In the genomic region with DNA sequence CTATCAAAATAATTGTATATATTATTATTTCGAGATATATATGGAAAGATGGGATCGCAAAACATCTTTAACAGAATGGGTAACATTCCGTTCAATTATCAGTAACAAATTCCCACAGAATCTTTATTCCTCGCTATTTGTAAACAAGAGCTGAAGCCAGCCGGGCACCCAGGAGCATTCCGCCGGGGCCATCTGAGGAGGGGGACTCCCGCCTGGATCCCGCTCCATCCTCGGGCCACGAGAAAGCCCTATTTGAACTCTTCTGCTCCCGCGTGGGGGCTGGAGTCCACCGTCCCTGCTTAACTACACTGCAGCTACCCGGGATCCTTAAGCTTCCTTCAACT, we compare ENCODE assay signal across 8 cellular contexts. TPM values are rescaled to one million over a fixed set of nuclear protein-coding genes. Genes with fewer than 3 reads are reported as not detected.
A peak's percentile ranks its signal among the peaks of the same experiment; 100 is the strongest.
DNase-seq lines count a peak whose midpoint lies in the region; ATAC-seq and TF ChIP-seq lines count a peak whose summit lies in the region.

No MANE protein-coding gene starts in this region.

- H3K4me1 Mint-ChIP-seq in activated CD8-positive, alpha-beta T cell treated with anti-CD3 and anti-CD28 coated beads for 36 hours (ENCODE audit: low read depth), result peaks cover 15% of the 10 kb centered on the region

- H3K27me3 Mint-ChIP-seq in activated CD8-positive, alpha-beta T cell treated with anti-CD3 and anti-CD28 coated beads for 36 hours, result peaks cover 22% of the 10 kb centered on the region

- DNase-seq in activated CD8-positive, alpha-beta T cell treated with anti-CD3 and anti-CD28 coated beads for 36 hours, result no peak
- DNase-seq in iPS-NIHi7 (ENCODE audit: extremely low spot score) (no peak), NAMALWA (ENCODE audit: low spot score) (no peak), GM10266 (ENCODE audit: extremely low spot score) (no peak), HPDE6-E6E7 (ENCODE audit: extremely low spot score) (no peak)

- no peaks in the 10 kb centered on the region for H3K36me3 Mint-ChIP-seq in activated CD8-positive, alpha-beta T cell treated with anti-CD3 and anti-CD28 coated beads for 36 hours (ENCODE audit: low read depth)

- H3K4me3 ChIP-seq in HEK293 (ENCODE audit: low read depth, low read length) (peak overlapping the region; percentile 60), iPS-15b (ENCODE audit: low read depth, low read length) (peak overlapping the region; percentile 96), skeletal muscle tissue (ENCODE audit: low read length in 3 of 3) (peak overlapping the region; percentile 79 to 84 (median 80))

- CTCF ChIA-PET in HEK293 (lab: Yijun Ruan, JAX), result no interaction called here
- CTCF ChIA-PET in activated CD8-positive, alpha-beta T cell treated with anti-CD3 and anti-CD28 coated beads for 36 hours (lab: Charles Lee), result interaction anchor here (1.2 kb wide), 1 partner anchor 120 kb away, joined by 3 read pairs; the partner anchor contains the start of gene SRP14

- H3K36me3 ChIP-seq in HEK293 (ENCODE audit: control insufficient read depth in 2 of 2, insufficient read depth in 1 of 2, low read length in 2 of 2) (no peaks in the 10 kb centered on the region), iPS-15b (ENCODE audit: control insufficient read depth, insufficient read depth, low read length) (no peaks in the 10 kb centered on the region), skeletal muscle tissue (ENCODE audit: control insufficient read depth in 3 of 3, insufficient read depth in 3 of 3, low read length in 3 of 3) (no peaks in the 10 kb centered on the region)

- ATAC-seq in activated CD8-positive, alpha-beta T cell treated with anti-CD3 and anti-CD28 coated beads for 36 hours, result no peak

- intact Hi-C loops in activated CD8-positive, alpha-beta T cell treated with anti-CD3 and anti-CD28 coated beads for 36 hours (cut with micrococcal nuclease), result no loop called here

- H3K27ac ChIP-seq in HEK293 (ENCODE audit: extremely low read depth, low read depth, low read length), result no peak overlapping the region; the same call in 1 of the 2 replicates
- H3K27ac ChIP-seq in skeletal muscle tissue (ENCODE audit: low read depth, low read length), result peak overlapping the region; percentile 2

- peaks cover 1% of the 10 kb centered on the region for H3K9me3 Mint-ChIP-seq in activated CD8-positive, alpha-beta T cell treated with anti-CD3 and anti-CD28 coated beads for 36 hours

- POLR2A ChIA-PET in HEK293 (lab: Yijun Ruan, JAX), result interaction anchor here (0.9 kb wide), 2 partner anchors 15 to 137 kb away, joined by 4 read pairs; partner anchors contain the start of genes EIF2AK4 and FSIP1
- POLR2A ChIA-PET in activated CD8-positive, alpha-beta T cell treated with anti-CD3 and anti-CD28 coated beads for 36 hours (lab: Charles Lee), result no interaction called here

- H3K4me3 Mint-ChIP-seq in activated CD8-positive, alpha-beta T cell treated with anti-CD3 and anti-CD28 coated beads for 36 hours, result peak overlapping the region; percentile 45

- no peaks in the 10 kb centered on the region for H3K9me3 ChIP-seq in HEK293 (ENCODE audit: control insufficient read depth, insufficient read depth, low read depth, low read length)
- no peaks in the 10 kb centered on the region for H3K9me3 ChIP-seq in iPS-15b (ENCODE audit: control insufficient read depth, insufficient read depth, low read length)
- no peaks in the 10 kb centered on the region for H3K9me3 ChIP-seq in skeletal muscle tissue (ENCODE audit: control insufficient read depth in 3 of 3, low read length in 3 of 3)

- H3K4me1 ChIP-seq in HEK293 (ENCODE audit: control insufficient read depth, insufficient read depth, low read length), result no peaks in the 10 kb centered on the region
- H3K4me1 ChIP-seq in iPS-15b (ENCODE audit: control insufficient read depth, insufficient read depth, low read length), result peaks cover 6% of the 10 kb centered on the region
- peaks cover 7 to 11% (median 7%) of the 10 kb centered on the region in 3 donors for H3K4me1 ChIP-seq in skeletal muscle tissue (ENCODE audit: control insufficient read depth in 3 of 3, insufficient read depth in 3 of 3, low read length in 3 of 3)

- TF ChIP-seq CTCF in HEK293 (tag by site-specific recombination; IDR thresholded peaks at IDR 0.05) (no peak), GM10266 (IDR thresholded peaks at IDR 0.05; ENCODE audit: control insufficient read depth, insufficient read depth, low read depth, missing control alignments) (no peak)
- no peak for TF ChIP-seq CTCF in activated CD8-positive, alpha-beta T cell treated with anti-CD3 and anti-CD28 coated beads for 36 hours (IDR thresholded peaks at IDR 0.05)

- H3K9ac ChIP-seq in iPS-15b (ENCODE audit: low read depth, low read length), result peak overlapping the region; percentile 85
- peak overlapping the region; percentile 5 to 79 (median 51) for H3K9ac ChIP-seq in skeletal muscle tissue (ENCODE audit: low read depth in 1 of 3, low read length in 3 of 3)

- H3K27me3 ChIP-seq in iPS-15b (ENCODE audit: control insufficient read depth, insufficient read depth, low read length) (no peaks in the 10 kb centered on the region), skeletal muscle tissue (ENCODE audit: control insufficient read depth in 3 of 3, insufficient read depth in 3 of 3, low read length in 3 of 3) (peaks cover 7 to 19% (median 17%) of the 10 kb centered on the region in 3 donors)

- H3K27ac Mint-ChIP-seq in activated CD8-positive, alpha-beta T cell treated with anti-CD3 and anti-CD28 coated beads for 36 hours, result no peak overlapping the region

TF ChIP-seq in HEK293, 187 proteins besides CTCF, POLR2A, EP300 and RAD21:
- TF ChIP-seq ZNF621 (tag by site-specific recombination; IDR thresholded peaks at IDR 0.05), result no peak
- no peak for TF ChIP-seq ZNF266 (tag by site-specific recombination; IDR thresholded peaks at IDR 0.05; ENCODE audit: low read depth)
- no peak for TF ChIP-seq ZNF26 (tag by site-specific recombination; IDR thresholded peaks at IDR 0.05)
- TF ChIP-seq, protein P1, sequence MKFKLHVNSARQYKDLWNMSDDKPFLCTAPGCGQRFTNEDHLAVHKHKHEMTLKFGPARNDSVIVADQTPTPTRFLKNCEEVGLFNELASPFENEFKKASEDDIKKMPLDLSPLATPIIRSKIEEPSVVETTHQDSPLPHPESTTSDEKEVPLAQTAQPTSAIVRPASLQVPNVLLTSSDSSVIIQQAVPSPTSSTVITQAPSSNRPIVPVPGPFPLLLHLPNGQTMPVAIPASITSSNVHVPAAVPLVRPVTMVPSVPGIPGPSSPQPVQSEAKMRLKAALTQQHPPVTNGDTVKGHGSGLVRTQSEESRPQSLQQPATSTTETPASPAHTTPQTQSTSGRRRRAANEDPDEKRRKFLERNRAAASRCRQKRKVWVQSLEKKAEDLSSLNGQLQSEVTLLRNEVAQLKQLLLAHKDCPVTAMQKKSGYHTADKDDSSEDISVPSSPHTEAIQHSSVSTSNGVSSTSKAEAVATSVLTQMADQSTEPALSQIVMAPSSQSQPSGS (tag by site-specific recombination; IDR thresholded peaks at IDR 0.05; ENCODE audit: low read depth), result no peak
- no peak for TF ChIP-seq BCL11B (tag by site-specific recombination; IDR thresholded peaks at IDR 0.05; ENCODE audit: low read depth)
- no peak for TF ChIP-seq ZNF530 (tag by site-specific recombination; IDR thresholded peaks at IDR 0.05; ENCODE audit: low read depth)
TF ChIP-seq in HEK293: peak in this region for 0.

RNA-seq across cellular contexts. Expression of gene GPR176, which starts 0.7 kb away (rescaled TPM):
- under 1 TPM; 0.13 to 0.16 TPM for total RNA-seq in activated CD8-positive, alpha-beta T cell treated with anti-CD3 and anti-CD28 coated beads for 36 hours
- total RNA-seq in skeletal muscle tissue, result 6.3 TPM

RNA-seq across cellular contexts. Expression of gene EIF2AK4, which starts 14.5 kb away (rescaled TPM):
- total RNA-seq in activated CD8-positive, alpha-beta T cell treated with anti-CD3 and anti-CD28 coated beads for 36 hours, result 10 to 100 TPM; 27.0 to 28.1 TPM
- 29.2 TPM for total RNA-seq in skeletal muscle tissue
